In genomic region chr9:129681924-129682323, GRCh38 we compare ENCODE assay signal across 36 cellular contexts. TPM values are rescaled to one million over a fixed set of nuclear protein-coding genes. Genes with fewer than 3 reads are reported as not detected.
"Had no signal": no experiment of that assay in that cellular context is flagged by ENCODE, and none has a peak within 500 bp of the region (broad histone marks: within the 10 kb centered on the region; RNA-seq: fewer than 3 reads in every experiment).

No MANE protein-coding gene starts in this region.

- H3K27me3 ChIP-seq: Peyer's patch had no signal

- H3K9ac ChIP-seq: KMS-11 had no signal

- H3K9me3 ChIP-seq: Peyer's patch had no signal

- H3K4me1 ChIP-seq: Peyer's patch had no signal

- H3K36me3 ChIP-seq: Peyer's patch had no signal

- H3K9me3 Mint-ChIP-seq: activated CD4-positive, alpha-beta T cell treated with anti-CD3 and anti-CD28 coated beads, Interleukin-2, amount 10 ng/mL, durations not matched to agents 7 days and 5 days; activated naive CD4-positive, alpha-beta T cell treated with anti-CD3 and anti-CD28 coated beads, Interleukin-2, amount 10 ng/mL, durations not matched to agents 7 days and 5 days; activated naive CD8-positive, alpha-beta T cell treated with anti-CD3 and anti-CD28 coated beads, Interleukin-2, amount 50 U/mL, for 24 hours; WTC11 had no signal

- H3K4me3 Mint-ChIP-seq: activated CD4-positive, alpha-beta T cell treated with anti-CD3 and anti-CD28 coated beads for 36 hours; activated CD4-positive, alpha-beta T cell treated with anti-CD3 and anti-CD28 coated beads, Interleukin-2, amount 10 ng/mL, durations not matched to agents 7 days and 5 days; activated CD8-positive, alpha-beta T cell treated with anti-CD3 and anti-CD28 coated beads, Interleukin-2, amount 10 ng/mL, durations not matched to agents 7 days and 5 days; activated naive CD4-positive, alpha-beta T cell treated with anti-CD3 and anti-CD28 coated beads, Interleukin-2, amount 10 ng/mL, durations not matched to agents 7 days and 5 days; activated naive CD8-positive, alpha-beta T cell; activated naive CD8-positive, alpha-beta T cell treated with anti-CD3 and anti-CD28 coated beads, Interleukin-2, amount 50 U/mL, for 24 hours; brain; WTC11 had no signal

- H3K36me3 Mint-ChIP-seq: activated naive CD4-positive, alpha-beta T cell treated with anti-CD3 and anti-CD28 coated beads, Interleukin-2, amount 10 ng/mL, durations not matched to agents 7 days and 5 days; activated naive CD8-positive, alpha-beta T cell; brain; WTC11 had no signal

- H3K27ac ChIP-seq: KMS-11, Peyer's patch had no signal

- H3K4me1 Mint-ChIP-seq: activated CD4-positive, alpha-beta T cell treated with anti-CD3 and anti-CD28 coated beads for 36 hours; activated CD4-positive, alpha-beta T cell treated with anti-CD3 and anti-CD28 coated beads, Interleukin-2, amount 10 ng/mL, durations not matched to agents 7 days and 5 days; activated naive CD4-positive, alpha-beta T cell treated with anti-CD3 and anti-CD28 coated beads, Interleukin-2, amount 10 ng/mL, durations not matched to agents 7 days and 5 days; activated naive CD8-positive, alpha-beta T cell treated with anti-CD3 and anti-CD28 coated beads, Interleukin-2, amount 50 U/mL, for 24 hours had no signal

- H3K27ac Mint-ChIP-seq: activated CD4-positive, alpha-beta T cell treated with anti-CD3 and anti-CD28 coated beads for 36 hours; activated CD4-positive, alpha-beta T cell treated with anti-CD3 and anti-CD28 coated beads, Interleukin-2, amount 10 ng/mL, durations not matched to agents 7 days and 5 days; activated CD8-positive, alpha-beta T cell treated with anti-CD3 and anti-CD28 coated beads, Interleukin-2, amount 10 ng/mL, durations not matched to agents 7 days and 5 days; activated naive CD4-positive, alpha-beta T cell treated with anti-CD3 and anti-CD28 coated beads, Interleukin-2, amount 10 ng/mL, durations not matched to agents 7 days and 5 days; activated naive CD8-positive, alpha-beta T cell; activated naive CD8-positive, alpha-beta T cell treated with anti-CD3 and anti-CD28 coated beads, Interleukin-2, amount 50 U/mL, for 24 hours; brain; WTC11 had no signal

- ATAC-seq: activated CD4-positive, alpha-beta T cell treated with anti-CD3 and anti-CD28 coated beads for 36 hours; activated CD4-positive, CD25-positive, alpha-beta regulatory T cell treated with anti-CD3 and anti-CD28 coated beads, Interleukin-2, amount 50 U/mL, for 24 hours; activated CD8-positive, alpha-beta T cell treated with anti-CD3 and anti-CD28 coated beads, Interleukin-2, amount 10 ng/mL, durations not matched to agents 7 days and 5 days; activated naive CD8-positive, alpha-beta T cell treated with anti-CD3 and anti-CD28 coated beads, Interleukin-2, amount 50 U/mL, for 24 hours; PC-3; WTC11 had no signal

- DNase-seq: activated CD4-positive, alpha-beta T cell treated with anti-CD3 and anti-CD28 coated beads for 36 hours; activated CD4-positive, alpha-beta T cell treated with anti-CD3 and anti-CD28 coated beads, Interleukin-2, amount 10 ng/mL, durations not matched to agents 7 days and 5 days; activated CD4-positive, alpha-beta T cell treated with anti-CD3 and anti-CD28 coated beads, Interleukin-2, amount 50 U/mL, for 48 hours; activated CD8-positive, alpha-beta memory T cell treated with anti-CD3 and anti-CD28 coated beads, Interleukin-2, amount 50 U/mL, for 4 hours; activated CD8-positive, alpha-beta T cell treated with anti-CD3 and anti-CD28 coated beads, Interleukin-2, amount 10 ng/mL, durations not matched to agents 7 days and 5 days; activated effector memory CD4-positive, alpha-beta T cell treated with Interleukin-2 at 50 U/mL for 16 hours; activated naive CD4-positive, alpha-beta T cell treated with anti-CD3 and anti-CD28 coated beads, Interleukin-2, amount 10 ng/mL, durations not matched to agents 7 days and 5 days; activated naive CD8-positive, alpha-beta T cell treated with anti-CD3 and anti-CD28 coated beads, Interleukin-2, amount 50 U/mL, for 24 hours; activated T-cell treated with anti-CD3 and anti-CD28 coated beads, Interleukin-2, amount 50 U/mL, for 48 hours; anterior cingulate cortex; caudate nucleus; MM.1S; MV-4-11; NCI-H1092; NCI-H1436 treated with DMSO at 0.1 percent for 48 hours; NCI-H1694 treated with DMSO at 0.1 percent for 48 hours; NCI-H2029; NCI-H345; NCI-H524 treated with DMSO at 0.1 percent for 48 hours; NCI-H748 treated with DMSO at 0.1 percent for 48 hours; NK-92 treated with Interleukin-12 subunit alpha and Interleukin-12 subunit beta, amount 100 ng/mL, for 24 hours; PC-3; Peyer's patch; RPMI8226; SIG-M5; SW 1271; T-helper 1 cell; T-helper 2 cell; T-helper 9 cell had no signal

- H3K4me3 ChIP-seq: Peyer's patch had no signal

RNA-seq across cellular contexts. Expression of gene PRRX2, which starts 16.5 kb away (rescaled TPM):
- total RNA-seq: bronchial epithelial cell, LHCN-M2 had no signal
